In genomic region chr14:98984719-98985041, GRCh38 we compare ENCODE assay signal across 11 cellular contexts.
DNase-seq lines count a peak whose midpoint lies in the region; ATAC-seq and TF ChIP-seq lines count a peak whose summit lies in the region.
"Had no signal": no experiment of that assay in that cellular context is flagged by ENCODE, and none has a peak within 500 bp of the region (broad histone marks: within the 10 kb centered on the region; RNA-seq: fewer than 3 reads in every experiment).

No MANE protein-coding gene starts in this region.

- H3K9me3 ChIP-seq in Peyer's patch: no peaks in the 10 kb centered on the region

- H3K27ac ChIP-seq in Peyer's patch: peak overlapping the region; percentile 35 to 74 (median 61)

- no peak for ATAC-seq in GM19035 (IDR thresholded peaks at IDR 0.05; ENCODE audit: unreplicated experiment)
- no peak for ATAC-seq in HG02798 (IDR thresholded peaks at IDR 0.05; ENCODE audit: poor library complexity, unreplicated experiment)
- ATAC-seq: Panc1 had no signal

- H3K36me3 Mint-ChIP-seq in immature natural killer cell: no peaks in the 10 kb centered on the region

- TF ChIP-seq CTCF in Peyer's patch (IDR thresholded peaks at IDR 0.05): no peak
- TF ChIP-seq CTCF in foreskin fibroblast (IDR thresholded peaks at IDR 0.05; ENCODE audit: low read depth, low read length): no peak

- H3K36me3 ChIP-seq in Peyer's patch: no peaks in the 10 kb centered on the region

- no peaks in the 10 kb centered on the region for H3K27me3 ChIP-seq in Peyer's patch

- H3K9me3 Mint-ChIP-seq in immature natural killer cell: no peaks in the 10 kb centered on the region

- H3K4me1 ChIP-seq in Peyer's patch: no peaks in the 10 kb centered on the region

- H3K27me3 Mint-ChIP-seq in immature natural killer cell (ENCODE audit: low read depth in 3 of 3): peaks cover 0 to 4% (median 3%) of the 10 kb centered on the region in 3 donors

- H3K4me3 ChIP-seq in Peyer's patch: no peak overlapping the region
- no peak overlapping the region for H3K4me3 ChIP-seq in foreskin fibroblast (ENCODE audit: low read depth in 1 of 2, low read length in 2 of 2)

- peak overlapping the region in 3 of 5 donors; percentile 26 to 72 (median 65) for H3K4me3 Mint-ChIP-seq in immature natural killer cell

- peaks cover 9 to 14% of the 10 kb centered on the region in 2 donors for H3K4me1 Mint-ChIP-seq in immature natural killer cell

- peak; percentile 57 to 84 (median 66) for DNase-seq in Peyer's patch
- DNase-seq in activated T-cell treated with anti-CD3 and anti-CD28 coated beads for 24 hours (ENCODE audit: low read depth): peak; percentile 59
- peak; percentile 5 to 46 (median 10) for DNase-seq in immature natural killer cell
- DNase-seq in stimulated activated CD8-positive, alpha-beta memory T cell treated with anti-CD3 and anti-CD28 coated beads, Interleukin-15, amount 100 ng/mL, for 4 hours (ENCODE audit: low read depth in 2 of 2): peak; percentile 26 to 38
- no peak for DNase-seq in foreskin fibroblast
- no peak for DNase-seq in iPS-NIHi11 (ENCODE audit: low spot score)
- DNase-seq: amniotic stem cell, midbrain had no signal

- H3K27ac Mint-ChIP-seq in immature natural killer cell: peak overlapping the region in 4 of 6 donors; percentile 38 to 78 (median 62)

- no peak for TF ChIP-seq POLR2A in Peyer's patch (IDR thresholded peaks at IDR 0.05)

Comparison
In these comparisons a context has a peak if more than half of its experiments do, and no peak if none do; other contexts are left out.
1. DNase-seq: peak in Peyer's patch (3 of 3), activated T-cell treated with anti-CD3 and anti-CD28 coated beads for 24 hours (single experiment), immature natural killer cell (3 of 3) and stimulated activated CD8-positive, alpha-beta memory T cell treated with anti-CD3 and anti-CD28 coated beads, Interleukin-15, amount 100 ng/mL, for 4 hours (2 of 2); none in foreskin fibroblast (0 of 2) and iPS-NIHi11 (single experiment).